11 cellular contexts compared by ENCODE assay signal in the genomic region with DNA sequence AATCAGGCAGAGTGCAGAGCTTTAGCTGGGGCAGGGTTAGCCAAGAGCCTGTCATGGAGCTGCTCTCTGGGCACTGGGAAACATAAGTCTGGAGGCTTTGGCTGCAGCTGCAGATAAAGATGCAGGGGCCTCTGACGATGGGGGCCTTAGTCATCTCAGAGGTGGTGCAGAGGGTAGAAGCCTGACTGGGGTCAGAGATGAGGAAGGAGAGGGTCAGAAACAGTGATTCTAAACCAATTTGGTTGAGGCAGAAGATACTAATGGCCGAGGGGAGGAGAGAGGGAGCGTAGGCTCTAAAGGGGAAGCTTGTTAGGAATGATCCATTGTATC. TPM values are rescaled to one million over a fixed set of nuclear protein-coding genes. Genes with fewer than 3 reads are reported as not detected.
A peak's percentile ranks its signal among the peaks of the same experiment; 100 is the strongest.
DNase-seq lines count a peak whose midpoint lies in the region; ATAC-seq, FAIRE-seq and TF ChIP-seq lines count a peak whose summit lies in the region.
"Had no signal": no experiment of that assay in that cellular context is flagged by ENCODE, and none has a peak within 500 bp of the region (broad histone marks: within the 10 kb centered on the region; RNA-seq: fewer than 3 reads in every experiment).

No MANE protein-coding gene starts in this region.

- no peak for TF ChIP-seq CTCF in CD14-positive monocyte (IDR thresholded peaks at IDR 0.05)

- DNase-seq in CD14-positive monocyte (ENCODE audit: low spot score) (no peak), GM19239 (ENCODE audit: insufficient read length, low spot score) (no peak), germinal center (ENCODE audit: low spot score) (peak; percentile 33), NCI-H1105 treated with DMSO at 0.1 percent for 48 hours (lab: John Stamatoyannopoulos, UW) (no peak), SK-N-DZ (ENCODE audit: low spot score) (no peak), caudate nucleus (lab: John Stamatoyannopoulos, UW) (no peak)
- DNase-seq: NCI-H446 had no signal

- peak overlapping the region; percentile 67 to 86 for H3K4me3 Mint-ChIP-seq in CD14-positive monocyte

- intact Hi-C loops in CD14-positive monocyte (cut with micrococcal nuclease): no loop called here

- no peaks in the 10 kb centered on the region for H3K9me3 Mint-ChIP-seq in CD14-positive monocyte

- H3K4me1 Mint-ChIP-seq in CD14-positive monocyte: peaks cover 13% of the 10 kb centered on the region

- no peak overlapping the region for H3K27ac ChIP-seq in caudate nucleus (ENCODE audit: low read depth, low read length)

- H3K36me3 Mint-ChIP-seq in CD14-positive monocyte: no peaks in the 10 kb centered on the region

- peak; percentile 62 for FAIRE-seq in GM19239 (lab: Jason Lieb, UNC)
- FAIRE-seq: endometrium, keratinocyte had no signal

- H3K27me3 Mint-ChIP-seq in CD14-positive monocyte (ENCODE audit: low read depth in 3 of 3): peaks cover 8 to 18% (median 15%) of the 10 kb centered on the region in 3 donors

- peak; percentile 29 for ATAC-seq in HG03159 (IDR thresholded peaks at IDR 0.05; ENCODE audit: unreplicated experiment)
- no peak for ATAC-seq in HG02840 (IDR thresholded peaks at IDR 0.05; ENCODE audit: low FRiP score, unreplicated experiment)

- H3K27ac Mint-ChIP-seq in CD14-positive monocyte: peak overlapping the region in 2 of 7 donors; percentile 3 to 81

RNA-seq across cellular contexts. Expression of gene PLEKHG1, which starts 33.7 kb away (rescaled TPM):
- polyA plus RNA-seq in CD14-positive monocyte: under 1 TPM; 0.02 to 0.08 TPM
- 0.07 TPM in 1 of 2 replicates, not detected in the other for polyA plus RNA-seq in SK-N-DZ (2014; cell fraction: cytosol; rRNA removed)
- polyA plus RNA-seq in SK-N-DZ (2014; cell fraction: nucleus; rRNA removed): not detected in 2 replicates
